Comparison of ENCODE assay signal across 18 cellular contexts in genomic region chr6:148890605-148891004, GRCh38.
DNase-seq lines count a peak whose midpoint lies in the region; ATAC-seq, FAIRE-seq and TF ChIP-seq lines count a peak whose summit lies in the region.
"Had no signal": no experiment of that assay in that cellular context is flagged by ENCODE, and none has a peak within 500 bp of the region (broad histone marks: within the 10 kb centered on the region; RNA-seq: fewer than 3 reads in every experiment).

No MANE protein-coding gene starts in this region.

- 10% methylated on average over 7 of the region's 7 CpGs for WGBS in HepG2 (ENCODE audit: low lambda C conversion rate)

- in situ Hi-C loops in HepG2 (cut with HindIII; ENCODE audit: extremely low pct_ligation_motif_present, low pct_unique_long_range_greater_than_20kb): no loop called here

- H3K4me1 ChIP-seq in BLaER1 (peaks cover 23% of the 10 kb centered on the region), adipocyte (ENCODE audit: control insufficient read depth, insufficient read depth, low read length) (peaks cover 45% of the 10 kb centered on the region), HepG2 (ENCODE audit: insufficient read depth, low read length) (peaks cover 19% of the 10 kb centered on the region), subcutaneous abdominal adipose tissue (ENCODE audit: control insufficient read depth in 5 of 5, insufficient read depth in 5 of 5, low read length in 5 of 5) (peaks cover 0 to 11% (median 3%) of the 10 kb centered on the region in 5 donors)
- H3K4me1 ChIP-seq: Caco-2 had no signal

- H3K4me2 ChIP-seq in BLaER1: 0 out of 2 replicates have a peak overlapping the region, but pooled peaks have one; percentile 20
- peak overlapping the region; percentile 8 for H3K4me2 ChIP-seq in HepG2 (ENCODE audit: low read depth, low read length)
- H3K4me2 ChIP-seq: KMS-11 had no signal

- POLR2A ChIA-PET in HepG2 (lab: Yijun Ruan, JAX): no interaction called here

- TF ChIP-seq CTCF in HepG2 (CRISPR knock-in tag; IDR thresholded peaks at IDR 0.05): no peak

- no peak for TF ChIP-seq EP300 in HepG2 (IDR thresholded peaks at IDR 0.05; ENCODE audit: low read depth in 2 of 2, low read length in 2 of 2)
- TF ChIP-seq EP300 in HepG2 (CRISPR knock-in tag; IDR thresholded peaks at IDR 0.05; ENCODE audit: borderline replicate concordance): no peak

- H3K9me3 ChIP-seq in BLaER1: peaks cover 4% of the 10 kb centered on the region
- H3K9me3 ChIP-seq in adipocyte (ENCODE audit: control insufficient read depth, low read length): no peaks in the 10 kb centered on the region
- no peaks in the 10 kb centered on the region for H3K9me3 ChIP-seq in HepG2 (ENCODE audit: low read length)
- H3K9me3 ChIP-seq in subcutaneous abdominal adipose tissue (ENCODE audit: control insufficient read depth in 5 of 5, low read length in 5 of 5): no peaks in the 10 kb centered on the region
- H3K9me3 ChIP-seq: Caco-2 had no signal

- intact Hi-C loops in HepG2 (cut with micrococcal nuclease; ENCODE audit: unreplicated experiment): no loop called here

- CTCF ChIA-PET in HepG2 (lab: Yijun Ruan, JAX; ENCODE audit: low intra/inter-chr PET ratio, low total read pairs): no interaction called here

- H3K9ac ChIP-seq in BLaER1 (no peak overlapping the region), adipocyte (ENCODE audit: low read length) (peak overlapping the region; percentile 32), HepG2 (ENCODE audit: insufficient read depth, low read depth, low read length) (no peak overlapping the region), subcutaneous abdominal adipose tissue (ENCODE audit: low read length in 5 of 5) (no peak overlapping the region)
- H3K9ac ChIP-seq: KMS-11 had no signal

- H3K27me3 ChIP-seq in BLaER1: no peaks in the 10 kb centered on the region
- H3K27me3 ChIP-seq in adipocyte (replicated peaks; ENCODE audit: control insufficient read depth, insufficient read depth, low read length): no peaks in the 10 kb centered on the region
- peaks cover 0 to 28% of the 10 kb centered on the region in 2 experiments for H3K27me3 ChIP-seq in HepG2 (ENCODE audit: control insufficient read depth in 1 of 2, insufficient read depth in 2 of 2, low read length in 2 of 2)
- peaks cover 0 to 2% (median 0%) of the 10 kb centered on the region in 5 donors for H3K27me3 ChIP-seq in subcutaneous abdominal adipose tissue (ENCODE audit: control insufficient read depth in 5 of 5, insufficient read depth in 4 of 5, low read length in 5 of 5)

- H3K27ac ChIP-seq in BLaER1: no peak overlapping the region
- H3K27ac ChIP-seq in HepG2 (ENCODE audit: extremely low read length, insufficient read depth, low read length): no peak overlapping the region
- H3K27ac ChIP-seq in subcutaneous abdominal adipose tissue (ENCODE audit: low read depth, low read length): peak overlapping the region; percentile 7
- H3K27ac ChIP-seq: KMS-11, RWPE1 had no signal

- DNase-seq in adipocyte (ENCODE audit: low read depth): no peak
- peak; percentile 7 for DNase-seq in HepG2 (ENCODE audit: low spot score)
- no peak for DNase-seq in stimulated activated CD4-positive, alpha-beta T cell treated with anti-CD3 and anti-CD28 coated beads, Interleukin-4, amount 100 ng/mL, for 4 hours
- no peak for DNase-seq in germinal center (ENCODE audit: low spot score)
- DNase-seq: Caco-2; CD4-positive, CD25-positive, alpha-beta regulatory T cell; DMS153; NCI-H1436; NCI-H2029 treated with DMSO at 0.1 percent for 48 hours; NCI-H510A; NCI-H774; PC-3 had no signal

- ATAC-seq in HepG2 (peak; percentile 80), HG02938 (IDR thresholded peaks at IDR 0.05; ENCODE audit: unreplicated experiment) (no peak)
- ATAC-seq: PC-3 had no signal

- no peak for TF ChIP-seq POLR2A in HepG2 (IDR thresholded peaks at IDR 0.05; ENCODE audit: insufficient read depth in 1 of 2, low read depth in 2 of 2, low read length in 2 of 2)

- H3K79me2 ChIP-seq in HepG2 (ENCODE audit: insufficient read depth, low read length): no peaks in the 10 kb centered on the region

- no peak overlapping the region for H3K4me3 ChIP-seq in BLaER1
- peak overlapping the region; percentile 45 for H3K4me3 ChIP-seq in adipocyte (ENCODE audit: low read length)
- H3K4me3 ChIP-seq in HepG2 (replicated peaks in 1 of 3; ENCODE audit: insufficient read depth in 1 of 3, low read depth in 2 of 3, low read length in 3 of 3): no peak overlapping the region
- H3K4me3 ChIP-seq in subcutaneous abdominal adipose tissue (ENCODE audit: low read depth in 1 of 5, low read length in 5 of 5): no peak overlapping the region

- H4K20me1 ChIP-seq in BLaER1: no peaks in the 10 kb centered on the region
- H4K20me1 ChIP-seq in HepG2 (ENCODE audit: insufficient read depth, low read length): no peaks in the 10 kb centered on the region

- no peak for TF ChIP-seq RAD21 in HepG2 (CRISPR knock-in tag; IDR thresholded peaks at IDR 0.05)

- H3K36me3 ChIP-seq in BLaER1 (peaks cover 12% of the 10 kb centered on the region; the same call in 1 of the 2 replicates), adipocyte (ENCODE audit: control insufficient read depth, insufficient read depth, low read length, severe bottlenecking) (no peaks in the 10 kb centered on the region), HepG2 (replicated peaks in 1 of 2; ENCODE audit: control insufficient read depth in 1 of 2, insufficient read depth in 2 of 2, low read length in 2 of 2) (no peaks in the 10 kb centered on the region), subcutaneous abdominal adipose tissue (ENCODE audit: control insufficient read depth in 5 of 5, insufficient read depth in 5 of 5, low read length in 5 of 5) (no peaks in the 10 kb centered on the region)

- no TSS peak for BruUV-seq in HepG2 (replicated peaks; lab: Mats Ljungman, UMichigan)

- H2AFZ ChIP-seq in HepG2 (ENCODE audit: low read length): no peak overlapping the region

- no peak for FAIRE-seq in HepG2 (lab: Jason Lieb, UNC)
- FAIRE-seq: H1 had no signal

TF ChIP-seq in HepG2, 621 proteins besides CTCF, POLR2A, EP300 and RAD21 (continues in another document):
- TF ChIP-seq ZNF253 (CRISPR knock-in tag; IDR thresholded peaks at IDR 0.05; ENCODE audit: borderline replicate concordance) (no peak), CEBPB (IDR thresholded peaks at IDR 0.05; ENCODE audit: borderline replicate concordance, low read depth, low read length) (peak; percentile 48; the same call in 1 of the 2 replicates), TCF7 (IDR thresholded peaks at IDR 0.05; ENCODE audit: low read depth) (peak; percentile 55), CERS6 (CRISPR knock-in tag; IDR thresholded peaks at IDR 0.05) (no peak), ARID5B (CRISPR knock-in tag; IDR thresholded peaks at IDR 0.05) (0 out of 2 replicates have a peak, but pooled peaks have one; percentile 9)
